In the genomic region with DNA sequence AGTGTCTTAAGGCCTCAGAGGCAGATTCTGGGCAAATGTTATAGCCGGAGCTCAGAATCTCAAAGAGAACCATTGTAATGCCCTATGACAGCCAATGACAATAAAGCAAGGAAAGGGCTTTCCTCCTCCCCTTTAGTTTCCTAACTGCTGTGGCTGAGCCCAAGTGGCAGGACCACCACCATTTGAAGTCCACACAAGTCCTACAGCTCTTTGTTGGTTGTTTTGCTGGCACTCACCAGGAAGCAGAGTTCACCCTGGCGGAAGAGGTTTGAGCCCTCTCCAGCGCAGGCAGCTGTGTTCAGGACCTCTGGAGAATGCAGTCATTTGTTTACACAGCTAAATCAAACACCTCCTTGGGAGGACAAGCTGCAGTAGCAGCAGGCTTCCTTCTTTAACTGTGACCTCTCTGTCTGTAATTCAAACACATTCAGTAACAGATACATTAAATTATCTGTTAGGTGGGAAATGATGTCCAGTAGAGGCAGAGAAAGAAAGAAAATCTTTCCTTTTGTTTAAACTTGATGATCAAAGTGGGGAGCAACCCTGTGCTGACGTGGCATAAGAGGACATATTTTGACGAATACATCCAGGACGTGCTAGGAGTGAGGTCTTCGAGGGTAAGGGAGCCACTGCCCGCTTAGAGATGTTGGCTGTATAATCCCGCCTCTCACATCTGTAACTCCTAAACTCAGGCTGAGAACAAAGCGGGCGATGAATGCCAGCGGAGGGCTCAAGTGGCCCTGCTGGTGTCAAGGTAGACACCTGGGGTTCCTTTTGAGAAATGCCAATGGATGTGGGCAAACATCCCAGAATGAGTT, we compare ENCODE assay signal across 9 cellular contexts.
DNase-seq lines count a peak whose midpoint lies in the region; ATAC-seq and TF ChIP-seq lines count a peak whose summit lies in the region.
"Had no signal": no experiment of that assay in that cellular context is flagged by ENCODE, and none has a peak within 500 bp of the region (broad histone marks: within the 10 kb centered on the region; RNA-seq: fewer than 3 reads in every experiment).

No MANE protein-coding gene starts in this region.

- H3K27ac ChIP-seq in parathyroid adenoma = peak overlapping the region; percentile 41
- H3K27ac ChIP-seq: SK-N-MC had no signal

- no peak overlapping the region for H3K4me3 ChIP-seq in foreskin fibroblast (ENCODE audit: low read depth in 1 of 2, low read length in 2 of 2)
- H3K4me3 ChIP-seq in parathyroid adenoma (ENCODE audit: low read depth, low read length) = no peak overlapping the region

- H3K36me3 ChIP-seq in parathyroid adenoma (ENCODE audit: control insufficient read depth, insufficient read depth, low read length) = no peaks in the 10 kb centered on the region

- TF ChIP-seq CTCF in foreskin fibroblast (IDR thresholded peaks at IDR 0.05; ENCODE audit: low read depth, low read length) (no peak), parathyroid adenoma (IDR thresholded peaks at IDR 0.05) (no peak)

- no peaks in the 10 kb centered on the region for H3K79me2 ChIP-seq in parathyroid adenoma

- H3K9ac ChIP-seq in parathyroid adenoma = no peak overlapping the region

- no peak for ATAC-seq in HG02840 (IDR thresholded peaks at IDR 0.05; ENCODE audit: low FRiP score, unreplicated experiment)

- H3K9me3 ChIP-seq in parathyroid adenoma (ENCODE audit: control insufficient read depth, low read length) = no peaks in the 10 kb centered on the region

- H2AFZ ChIP-seq in parathyroid adenoma = peak overlapping the region; percentile 70

- H3K27me3 ChIP-seq in parathyroid adenoma (ENCODE audit: control insufficient read depth, insufficient read depth, low read length) = no peaks in the 10 kb centered on the region

- no peak overlapping the region for H3K4me2 ChIP-seq in parathyroid adenoma (ENCODE audit: low read length)

- peaks cover 17% of the 10 kb centered on the region for H3K4me1 ChIP-seq in parathyroid adenoma

- DNase-seq in DMS153 treated with DMSO at 0.1 percent for 48 hours (lab: John Stamatoyannopoulos, UW; ENCODE audit: unreplicated experiment) (peak; percentile 60), NCI-H748 (lab: John Stamatoyannopoulos, UW; ENCODE audit: unreplicated experiment) (peak; percentile 72), foreskin fibroblast (peak; percentile 32 to 58), germinal center (ENCODE audit: low spot score) (no peak), NCI-H524 treated with DMSO at 0.1 percent for 48 hours (lab: John Stamatoyannopoulos, UW) (no peak), NCI-H524 (lab: John Stamatoyannopoulos, UW) (no peak)

Comparison
In these comparisons a context has a peak if more than half of its experiments do, and no peak if none do; other contexts are left out.
1. DNase-seq: peak in DMS153 treated with DMSO at 0.1 percent for 48 hours (single experiment), NCI-H748 (single experiment) and foreskin fibroblast (2 of 2); none in germinal center (single experiment), NCI-H524 treated with DMSO at 0.1 percent for 48 hours (single experiment) and NCI-H524 (0 of 2).